In genomic region chr9:91795500-91796241, GRCh38 we compare ENCODE assay signal across 11 cellular contexts.
DNase-seq lines count a peak whose midpoint lies in the region; TF ChIP-seq lines count a peak whose summit lies in the region.
"Had no signal": no experiment of that assay in that cellular context is flagged by ENCODE, and none has a peak within 500 bp of the region (broad histone marks: within the 10 kb centered on the region; RNA-seq: fewer than 3 reads in every experiment).

No MANE protein-coding gene starts in this region.

- no peak overlapping the region for H3K4me3 ChIP-seq in epithelial cell of esophagus (ENCODE audit: low read length)
- H3K4me3 ChIP-seq: right lobe of liver had no signal

- no peaks in the 10 kb centered on the region for H3K9me3 Mint-ChIP-seq in T-helper 2 cell treated with Interferon-gamma antibody and Interleukin-4, amounts not matched to agents 5 μg/mL and 100 μg/mL, for 36 hours
- H3K9me3 Mint-ChIP-seq: activated B cell treated with CpG ODN at 0.5 μM for 24 hours had no signal

- H3K27me3 Mint-ChIP-seq in T-helper 2 cell treated with Interferon-gamma antibody and Interleukin-4, amounts not matched to agents 5 μg/mL and 100 μg/mL, for 36 hours (ENCODE audit: low read depth) = peaks cover 6% of the 10 kb centered on the region

- H3K27ac Mint-ChIP-seq in T-helper 2 cell treated with Interferon-gamma antibody and Interleukin-4, amounts not matched to agents 5 μg/mL and 100 μg/mL, for 36 hours = peak overlapping the region; percentile 53
- H3K27ac Mint-ChIP-seq: activated B cell treated with CpG ODN at 0.5 μM for 24 hours had no signal

- H3K4me3 Mint-ChIP-seq in T-helper 2 cell treated with Interferon-gamma antibody and Interleukin-4, amounts not matched to agents 5 μg/mL and 100 μg/mL, for 36 hours = no peak overlapping the region
- H3K4me3 Mint-ChIP-seq: activated B cell treated with CpG ODN at 0.5 μM for 24 hours had no signal

- no peaks in the 10 kb centered on the region for H3K36me3 Mint-ChIP-seq in T-helper 2 cell treated with Interferon-gamma antibody and Interleukin-4, amounts not matched to agents 5 μg/mL and 100 μg/mL, for 36 hours (ENCODE audit: low read depth)

- peaks cover 11% of the 10 kb centered on the region for H3K4me1 Mint-ChIP-seq in T-helper 2 cell treated with Interferon-gamma antibody and Interleukin-4, amounts not matched to agents 5 μg/mL and 100 μg/mL, for 36 hours (ENCODE audit: low read depth)

- TF ChIP-seq CTCF in epithelial cell of esophagus (IDR thresholded peaks at IDR 0.05; ENCODE audit: insufficient read depth, low read depth, low read length, missing control alignments) = no peak

- DNase-seq in T-helper 2 cell treated with Interferon-gamma antibody and Interleukin-4, amounts not matched to agents 5 μg/mL and 100 μg/mL, for 36 hours (ENCODE audit: low spot score) = no peak
- DNase-seq in T-helper 2 cell (no peak), NCI-H69 (lab: John Stamatoyannopoulos, UW) (peak; percentile 97), epithelial cell of esophagus (ENCODE audit: low read depth) (peak; percentile 35), renal cortical epithelial cell (ENCODE audit: low read depth) (peak; percentile 54), cerebellar nuclear complex (lab: John Stamatoyannopoulos, UW) (no peak), MV-4-11 (lab: John Stamatoyannopoulos, UW) (no peak), H4 (ENCODE audit: low spot score) (no peak)
- DNase-seq: activated B cell treated with CpG ODN at 0.5 μM for 24 hours, amniotic stem cell had no signal

Comparison
In these comparisons a context has a peak if more than half of its experiments do, and no peak if none do; other contexts are left out.
1. DNase-seq: peak in NCI-H69 (single experiment), epithelial cell of esophagus (single experiment) and renal cortical epithelial cell (single experiment); none in T-helper 2 cell treated with Interferon-gamma antibody and Interleukin-4, amounts not matched to agents 5 μg/mL and 100 μg/mL, for 36 hours (single experiment), T-helper 2 cell (0 of 5), cerebellar nuclear complex (0 of 2), MV-4-11 (single experiment) and H4 (single experiment).